8 cellular contexts compared by ENCODE assay signal in genomic region chr4:128810331-128810870, GRCh38. TPM values are rescaled to one million over a fixed set of nuclear protein-coding genes. Genes with fewer than 3 reads are reported as not detected.
A peak's percentile ranks its signal among the peaks of the same experiment; 100 is the strongest.
DNase-seq lines count a peak whose midpoint lies in the region; ATAC-seq and TF ChIP-seq lines count a peak whose summit lies in the region.

No MANE protein-coding gene starts in this region.

- H3K27ac ChIP-seq in fibroblast of lung (ENCODE audit: insufficient read depth, low read length) = peak overlapping the region; percentile 95

- H3K36me3 Mint-ChIP-seq in natural killer cell = no peaks in the 10 kb centered on the region

- peak overlapping the region; percentile 72 to 99 (median 76) for H3K4me3 ChIP-seq in fibroblast of lung (replicated peaks in 1 of 4; ENCODE audit: control extremely low read depth in 1 of 4, insufficient read depth in 1 of 4, low read depth in 3 of 4, low read length in 4 of 4)

- H3K36me3 ChIP-seq in fibroblast of lung (ENCODE audit: control insufficient read depth, insufficient read depth, low read length) = no peaks in the 10 kb centered on the region

- peak overlapping the region; percentile 99 for H3K4me3 Mint-ChIP-seq in natural killer cell

- H3K9me3 Mint-ChIP-seq in natural killer cell = no peaks in the 10 kb centered on the region

- ATAC-seq in natural killer cell = no peak
- ATAC-seq in GM18517 (IDR thresholded peaks at IDR 0.05; ENCODE audit: unreplicated experiment) = no peak

- H3K4me2 ChIP-seq in fibroblast of lung (ENCODE audit: extremely low read depth, insufficient read depth, low read length) = peak overlapping the region; percentile 77

- H3K27me3 Mint-ChIP-seq in natural killer cell (ENCODE audit: low read depth in 2 of 2) = no peaks in the 10 kb centered on the region

- peak overlapping the region; percentile 71 for H3K9ac ChIP-seq in fibroblast of lung (ENCODE audit: insufficient read depth, low read length)

- no peaks in the 10 kb centered on the region for H3K9me3 ChIP-seq in fibroblast of lung (ENCODE audit: control insufficient read depth, insufficient read depth, low read depth, low read length)

- no peaks in the 10 kb centered on the region for H4K20me1 ChIP-seq in fibroblast of lung (ENCODE audit: control insufficient read depth, extremely low read depth, insufficient read depth, low read length)

- intact Hi-C loops in natural killer cell (cut with micrococcal nuclease) = no loop called here

- peaks cover 36% of the 10 kb centered on the region for H3K79me2 ChIP-seq in fibroblast of lung (ENCODE audit: control insufficient read depth, insufficient read depth, low read length)

- H3K27ac Mint-ChIP-seq in natural killer cell = peak overlapping the region; percentile 90 to 95

- no peak for TF ChIP-seq CTCF in fibroblast of lung (conservative IDR thresholded peaks at IDR 0.05 in 1 of 2, IDR thresholded peaks at IDR 0.05 in 1 of 2; ENCODE audit: low read depth in 1 of 2, low read length in 2 of 2)
- TF ChIP-seq CTCF in natural killer cell (IDR thresholded peaks at IDR 0.05) = no peak

- H3K4me1 ChIP-seq in fibroblast of lung (ENCODE audit: control insufficient read depth, extremely low read depth, insufficient read depth, low read length) = peaks cover 4% of the 10 kb centered on the region

- peaks cover 23 to 26% of the 10 kb centered on the region in 2 donors for H3K4me1 Mint-ChIP-seq in natural killer cell

- no peak overlapping the region for H2AFZ ChIP-seq in fibroblast of lung (ENCODE audit: low read length)

- no peaks in the 10 kb centered on the region for H3K27me3 ChIP-seq in fibroblast of lung (ENCODE audit: control insufficient read depth, insufficient read depth, low read length)

- peak; percentile 45 to 48 for DNase-seq in NCI-H524 (lab: John Stamatoyannopoulos, UW)
- no peak for DNase-seq in NCI-H524 treated with DMSO at 0.1 percent for 48 hours (lab: John Stamatoyannopoulos, UW)
- DNase-seq in NCI-H2227 (lab: John Stamatoyannopoulos, UW; ENCODE audit: unreplicated experiment) = peak; percentile 60
- DNase-seq in activated CD8-positive, alpha-beta memory T cell treated with anti-CD3 and anti-CD28 coated beads, Interleukin-2, amount 50 U/mL, for 48 hours = peak; percentile 58
- peak in 1 of 2 donors; percentile 52 for DNase-seq in fibroblast of lung (ENCODE audit: low read depth in 2 of 2)
- DNase-seq in natural killer cell = peak; percentile 22
- DNase-seq in HK-2 (ENCODE audit: unreplicated experiment) = no peak

RNA-seq across cellular contexts. Expression of gene JADE1, which starts 0.9 kb away (rescaled TPM):
- 27.7 and 49.9 TPM in 2 replicates for total RNA-seq in fibroblast of lung
- 28.6 and 36.2 TPM in 2 replicates for polyA plus RNA-seq in fibroblast of lung
- polyA plus RNA-seq in fibroblast of lung (2012) = 24.9 and 31.6 TPM in 2 replicates
- 37.3 and 87.1 TPM in 2 replicates for polyA minus RNA-seq in fibroblast of lung (ENCODE audit: low replicate concordance)
- 10 to 100 TPM; 48.9 to 55.8 (median 52.7) TPM for total RNA-seq in natural killer cell

Comparison
In these comparisons a context has a peak if more than half of its experiments do, and no peak if none do; other contexts are left out.
1. DNase-seq: peak in NCI-H524 (2 of 2), NCI-H2227 (single experiment), activated CD8-positive, alpha-beta memory T cell treated with anti-CD3 and anti-CD28 coated beads, Interleukin-2, amount 50 U/mL, for 48 hours (single experiment) and natural killer cell (single experiment); none in NCI-H524 treated with DMSO at 0.1 percent for 48 hours (single experiment) and HK-2 (single experiment).